Comparison of ENCODE assay signal across 19 cellular contexts in the genomic region with DNA sequence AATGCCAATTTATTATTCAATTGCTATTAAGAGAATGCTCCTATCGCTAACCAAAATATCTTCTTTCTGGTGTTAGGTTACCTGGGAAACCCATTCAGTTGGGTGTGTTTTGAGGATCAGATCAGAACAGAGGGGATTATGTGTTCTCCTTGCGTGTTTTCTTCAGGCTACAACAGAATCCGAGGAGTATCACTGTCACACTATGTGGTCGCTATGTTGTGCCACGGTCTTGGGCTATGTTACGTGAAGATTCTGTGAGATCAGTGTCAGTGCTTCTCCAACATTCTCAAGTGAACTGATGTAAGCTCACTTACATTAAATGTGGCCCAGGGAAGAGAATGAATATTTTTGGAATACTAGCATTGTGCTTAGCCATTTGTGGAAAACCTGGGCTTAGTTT. TPM values are rescaled to one million over a fixed set of nuclear protein-coding genes. Genes with fewer than 3 reads are reported as not detected.
DNase-seq lines count a peak whose midpoint lies in the region; ATAC-seq and TF ChIP-seq lines count a peak whose summit lies in the region.
"Had no signal": no experiment of that assay in that cellular context is flagged by ENCODE, and none has a peak within 500 bp of the region (broad histone marks: within the 10 kb centered on the region; RNA-seq: fewer than 3 reads in every experiment).

No MANE protein-coding gene starts in this region.

- peak overlapping the region; percentile 44 for H3K4me3 ChIP-seq in psoas muscle
- no peak overlapping the region for H3K4me3 ChIP-seq in effector memory CD4-positive, alpha-beta T cell (ENCODE audit: insufficient read depth, low read depth, low read length, poor library complexity, severe bottlenecking)
- H3K4me3 ChIP-seq: BLaER1 had no signal

- ATAC-seq in WTC11 (no peak), psoas muscle (peak; percentile 45 to 76 (median 62))
- ATAC-seq in activated CD4-positive, CD25-positive, alpha-beta regulatory T cell treated with anti-CD3 and anti-CD28 coated beads, Interleukin-2, amount 50 U/mL, for 24 hours = no peak
- ATAC-seq: HCT116 had no signal

- CTCF ChIA-PET in WTC11 (lab: Charles Lee) = interaction anchor here (1.1 kb wide), 1 partner anchor 84 kb away, joined by 3 read pairs; no protein-coding TSS in a partner anchor

- H3K27me3 Mint-ChIP-seq in WTC11 (ENCODE audit: low read depth) = no peaks in the 10 kb centered on the region
- H3K27me3 Mint-ChIP-seq: CD4-positive, alpha-beta memory T cell had no signal

- no peaks in the 10 kb centered on the region for H3K27me3 ChIP-seq in psoas muscle (ENCODE audit: insufficient read depth in 3 of 3, low read length in 2 of 3)
- H3K27me3 ChIP-seq in effector memory CD4-positive, alpha-beta T cell (replicated peaks; ENCODE audit: control insufficient read depth, insufficient read depth, low read length, poor library complexity, severe bottlenecking) = no peaks in the 10 kb centered on the region
- H3K27me3 ChIP-seq: BLaER1 had no signal

- TF ChIP-seq CTCF in WTC11 (IDR thresholded peaks at IDR 0.05) (no peak), psoas muscle (IDR thresholded peaks at IDR 0.05) (no peak)

- POLR2A ChIA-PET in WTC11 (lab: Charles Lee) = no interaction called here

- H3K27ac Mint-ChIP-seq in WTC11 = peak overlapping the region; percentile 78
- H3K27ac Mint-ChIP-seq: CD14-positive monocyte; CD4-positive, alpha-beta memory T cell; HFFc6 had no signal

- H3K9me3 ChIP-seq in psoas muscle = no peaks in the 10 kb centered on the region
- no peaks in the 10 kb centered on the region for H3K9me3 ChIP-seq in effector memory CD4-positive, alpha-beta T cell (ENCODE audit: control insufficient read depth, low read length)
- H3K9me3 ChIP-seq: BLaER1 had no signal

- H3K4me1 ChIP-seq in psoas muscle = peaks cover 56% of the 10 kb centered on the region
- no peaks in the 10 kb centered on the region for H3K4me1 ChIP-seq in effector memory CD4-positive, alpha-beta T cell (ENCODE audit: control insufficient read depth, insufficient read depth, low read length, poor library complexity, severe bottlenecking)
- H3K4me1 ChIP-seq: BLaER1 had no signal

- DNase-seq in WTC11 (ENCODE audit: low spot score) = no peak
- no peak for DNase-seq in psoas muscle
- DNase-seq in effector memory CD4-positive, alpha-beta T cell = no peak
- no peak for DNase-seq in NCI-H2107 treated with DMSO at 0.1 percent for 48 hours (lab: John Stamatoyannopoulos, UW; ENCODE audit: unreplicated experiment)
- no peak for DNase-seq in activated CD4-positive, alpha-beta T cell treated with anti-CD3 and anti-CD28 coated beads for 48 hours
- DNase-seq: 8988T; CD4-positive, alpha-beta memory T cell; DMS153; DMS79; GDM1; GOT3; H7; HFFc6 had no signal

- peaks cover 9% of the 10 kb centered on the region for H3K9me3 Mint-ChIP-seq in WTC11

- intact Hi-C loops in psoas muscle (cut with DNase I) = loop anchor here in 1 of 2 donors (5.0 kb wide), 1 partner anchor 38 kb away; the partner anchor contains the start of gene ADCY2

- 27 to 55% (median 31%) methylated on average over 6 of the region's 6 CpGs for WGBS in psoas muscle, 3 donors

- no peaks in the 10 kb centered on the region for H3K36me3 ChIP-seq in psoas muscle (ENCODE audit: insufficient read depth in 1 of 2, low read depth in 1 of 2)
- no peaks in the 10 kb centered on the region for H3K36me3 ChIP-seq in effector memory CD4-positive, alpha-beta T cell (ENCODE audit: control insufficient read depth, insufficient read depth, low read length)
- H3K36me3 ChIP-seq: BLaER1 had no signal

- H3K27ac ChIP-seq in cingulate gyrus (ENCODE audit: low read depth, low read length) = peak overlapping the region; percentile 6
- peak overlapping the region; percentile 92 for H3K27ac ChIP-seq in psoas muscle
- H3K27ac ChIP-seq in effector memory CD4-positive, alpha-beta T cell (ENCODE audit: insufficient read depth, low read length, poor library complexity, severe bottlenecking) = no peak overlapping the region
- H3K27ac ChIP-seq: BLaER1 had no signal

- H3K4me3 Mint-ChIP-seq in WTC11 = no peak overlapping the region
- H3K4me3 Mint-ChIP-seq: CD14-positive monocyte; CD4-positive, alpha-beta memory T cell; HFFc6 had no signal

- peaks cover 54% of the 10 kb centered on the region for H3K36me3 Mint-ChIP-seq in WTC11
- H3K36me3 Mint-ChIP-seq: CD14-positive monocyte; CD4-positive, alpha-beta memory T cell had no signal

- peaks cover 52% of the 10 kb centered on the region for H3K4me1 Mint-ChIP-seq in WTC11
- H3K4me1 Mint-ChIP-seq: CD14-positive monocyte; CD4-positive, alpha-beta memory T cell had no signal

TF ChIP-seq in WTC11, 78 proteins besides CTCF, POLR2A, EP300 and RAD21 (continues in another document):
- TF ChIP-seq TP53 (CRISPR knock-in tag; IDR thresholded peaks at IDR 0.05) = no peak
- TF ChIP-seq TCF7 (CRISPR knock-in tag; IDR thresholded peaks at IDR 0.05; ENCODE audit: low read depth) = no peak
- no peak for TF ChIP-seq ZNF423 (CRISPR knock-in tag; IDR thresholded peaks at IDR 0.05)
- no peak for TF ChIP-seq ERG (CRISPR knock-in tag; IDR thresholded peaks at IDR 0.05)
- TF ChIP-seq CBFB (CRISPR knock-in tag; IDR thresholded peaks at IDR 0.05; ENCODE audit: low read depth) = no peak
- no peak for TF ChIP-seq ZNF416 (CRISPR knock-in tag; IDR thresholded peaks at IDR 0.05)
- no peak for TF ChIP-seq USF2 (CRISPR knock-in tag; IDR thresholded peaks at IDR 0.05)
- no peak for TF ChIP-seq ZNF219 (CRISPR knock-in tag; IDR thresholded peaks at IDR 0.05; ENCODE audit: borderline replicate concordance)
- TF ChIP-seq SP1 (CRISPR knock-in tag; conservative IDR thresholded peaks at IDR 0.05) = no peak
- TF ChIP-seq AR (CRISPR knock-in tag; IDR thresholded peaks at IDR 0.05) = no peak
- TF ChIP-seq ESRRA (CRISPR knock-in tag; IDR thresholded peaks at IDR 0.05; ENCODE audit: borderline replicate concordance) = no peak
- no peak for TF ChIP-seq NFYB (CRISPR knock-in tag; conservative IDR thresholded peaks at IDR 0.05; ENCODE audit: low read depth)
- TF ChIP-seq, protein P1, sequence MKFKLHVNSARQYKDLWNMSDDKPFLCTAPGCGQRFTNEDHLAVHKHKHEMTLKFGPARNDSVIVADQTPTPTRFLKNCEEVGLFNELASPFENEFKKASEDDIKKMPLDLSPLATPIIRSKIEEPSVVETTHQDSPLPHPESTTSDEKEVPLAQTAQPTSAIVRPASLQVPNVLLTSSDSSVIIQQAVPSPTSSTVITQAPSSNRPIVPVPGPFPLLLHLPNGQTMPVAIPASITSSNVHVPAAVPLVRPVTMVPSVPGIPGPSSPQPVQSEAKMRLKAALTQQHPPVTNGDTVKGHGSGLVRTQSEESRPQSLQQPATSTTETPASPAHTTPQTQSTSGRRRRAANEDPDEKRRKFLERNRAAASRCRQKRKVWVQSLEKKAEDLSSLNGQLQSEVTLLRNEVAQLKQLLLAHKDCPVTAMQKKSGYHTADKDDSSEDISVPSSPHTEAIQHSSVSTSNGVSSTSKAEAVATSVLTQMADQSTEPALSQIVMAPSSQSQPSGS (CRISPR knock-in tag; IDR thresholded peaks at IDR 0.05; ENCODE audit: borderline replicate concordance, low read depth) = no peak

RNA-seq across cellular contexts. Expression of gene ADCY2, which starts 39.0 kb away (rescaled TPM):
- total RNA-seq in WTC11 (2021) = 142 to 165 TPM (median 154 TPM) in 3 replicates
- total RNA-seq in psoas muscle = 10 to 100 TPM; 55.1 to 91.4 (median 79.7) TPM
- 10 to 100 TPM; 24.3 to 37.4 (median 35.0) TPM for polyA plus RNA-seq in psoas muscle
- total RNA-seq: CD4-positive, alpha-beta memory T cell; HFFc6 had no signal
- polyA plus RNA-seq: AG04450; CD14-positive monocyte; CD4-positive, alpha-beta memory T cell had no signal

Comparison
In these comparisons a context has a peak if more than half of its experiments do, and no peak if none do; other contexts are left out.
1. ATAC-seq: peak in psoas muscle (4 of 4); none in WTC11 (single experiment) and activated CD4-positive, CD25-positive, alpha-beta regulatory T cell treated with anti-CD3 and anti-CD28 coated beads, Interleukin-2, amount 50 U/mL, for 24 hours (0 of 2).